Comparison of ENCODE assay signal across 24 cellular contexts in the genomic region with DNA sequence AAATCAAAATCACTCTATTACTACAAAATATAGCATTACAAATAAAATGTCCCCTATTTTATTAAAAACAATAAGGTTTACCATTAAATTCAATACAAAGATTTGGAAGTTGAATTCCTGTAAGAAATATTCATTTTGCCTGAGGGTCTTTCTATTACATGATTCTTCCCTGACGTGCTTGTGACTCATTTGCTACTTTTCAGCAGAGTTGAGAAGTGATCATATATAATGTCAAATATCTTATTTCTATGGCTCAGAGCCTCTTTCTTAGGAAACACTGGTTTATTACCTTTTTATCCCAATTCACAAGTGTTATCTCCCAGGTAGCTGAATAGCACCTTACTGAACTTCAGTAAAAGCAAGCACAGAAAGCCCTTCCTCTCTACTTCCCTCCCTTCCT.
"Had no signal": no experiment of that assay in that cellular context is flagged by ENCODE, and none has a peak within 500 bp of the region (broad histone marks: within the 10 kb centered on the region; RNA-seq: fewer than 3 reads in every experiment).

No MANE protein-coding gene starts in this region.

- FAIRE-seq: endothelial cell of umbilical vein, frontal cortex, kidney had no signal

- ATAC-seq: left lobe of liver; natural killer cell; psoas muscle; right cardiac atrium; stimulated activated memory B cell treated with anti-CD40 and anti-IgM and Interleukin-4, amounts not matched to agents 10 μg/mL and 1 μg/mL and 100 μg/mL, for 72 hours; stimulated activated naive CD8-positive, alpha-beta T cell treated with anti-CD3 and anti-CD28 coated beads, Interleukin-15, Interleukin-2, amounts not matched to agents 100 U/mL and 50 U/mL, for 24 hours had no signal

- H3K36me3 ChIP-seq: esophagus squamous epithelium, ovary, spleen, tibial artery had no signal

- H3K4me1 ChIP-seq: esophagus squamous epithelium, psoas muscle, spleen, testis, tibial artery had no signal

- H3K9me3 ChIP-seq: esophagus squamous epithelium, ovary, psoas muscle, testis, tibial artery had no signal

- H3K27ac ChIP-seq: coronary artery, esophagus squamous epithelium, ovary, psoas muscle, skin epidermis, spleen, testis, tibial artery had no signal

- H3K27me3 ChIP-seq: esophagus squamous epithelium, ovary, spleen, testis, tibial artery had no signal

- DNase-seq: dermis blood vessel endothelial cell; effector memory CD4-positive, alpha-beta T cell; erythroblast; esophagus squamous epithelium; kidney; natural killer cell; occipital lobe; ovary; posterior cingulate gyrus; psoas muscle; right cardiac atrium; spleen; stimulated activated CD4-positive, alpha-beta T cell treated with anti-CD3 and anti-CD28 coated beads, Interleukin-4, amount 100 ng/mL, for 4 hours; stimulated activated naive CD8-positive, alpha-beta T cell treated with anti-CD3 and anti-CD28 coated beads, Interleukin-15, Interleukin-2, amounts not matched to agents 100 U/mL and 50 U/mL, for 24 hours; substantia nigra; testis; tibial artery had no signal

- H3K4me3 ChIP-seq: coronary artery, esophagus squamous epithelium, lung, ovary, psoas muscle, skin epidermis, spleen, testis, tibial artery had no signal
